10 cellular contexts compared by ENCODE assay signal in genomic region chr18:34710430-34711386, GRCh38. TPM values are rescaled to one million over a fixed set of nuclear protein-coding genes. Genes with fewer than 3 reads are reported as not detected.
DNase-seq lines count a peak whose midpoint lies in the region; ATAC-seq, FAIRE-seq and TF ChIP-seq lines count a peak whose summit lies in the region.
"Had no signal": no experiment of that assay in that cellular context is flagged by ENCODE, and none has a peak within 500 bp of the region (broad histone marks: within the 10 kb centered on the region; RNA-seq: fewer than 3 reads in every experiment).

No MANE protein-coding gene starts in this region.

- H3K4me3 ChIP-seq in A673 (ENCODE audit: low read depth, low read length, poor library complexity, severe bottlenecking) (peak overlapping the region; percentile 44), cardiac fibroblast (replicated peaks in 1 of 2; ENCODE audit: low read depth in 2 of 2, low read length in 2 of 2) (peak overlapping the region; percentile 42 to 48), mesodermal cell (ENCODE audit: extremely low read depth, insufficient read depth, low read length, poor library complexity, severe bottlenecking) (peak overlapping the region; percentile 18)

- POLR2A ChIA-PET in A673 (lab: Charles Lee; ENCODE audit: low non-redundant PET), result interaction anchor here (0.6 kb wide), 1 partner anchor 322 kb away, joined by 13 read pairs; no protein-coding TSS in a partner anchor

- H3K36me3 ChIP-seq in A673 (ENCODE audit: insufficient read depth, low read length, poor library complexity, severe bottlenecking) (no peaks in the 10 kb centered on the region), mesodermal cell (ENCODE audit: control insufficient read depth, insufficient read depth, low read length) (no peaks in the 10 kb centered on the region)

- FAIRE-seq in urothelium cell line (lab: Jason Lieb, UNC), result no peak

- H3K9me3 ChIP-seq in A673 (ENCODE audit: low read depth, low read length, poor library complexity, severe bottlenecking), result no peaks in the 10 kb centered on the region
- H3K9me3 ChIP-seq in mesodermal cell (ENCODE audit: control insufficient read depth, low read length), result no peaks in the 10 kb centered on the region

- intact Hi-C loops in A673 (cut with micrococcal nuclease; ENCODE audit: unreplicated experiment), result no loop called here

- in situ Hi-C loops in GM13976 (cut with MboI; ENCODE audit: low sequenced_read_pairs, unreplicated experiment), result no loop called here

- CTCF ChIA-PET in A673 (lab: Charles Lee), result interaction anchor here (0.5 to 1.6 kb wide), 2 partner anchors 49 to 54 kb away, joined by 6 to 9 read pairs; no protein-coding TSS in a partner anchor

- no peak for TF ChIP-seq CTCF in A673 (conservative IDR thresholded peaks at IDR 0.05; ENCODE audit: low read depth, low read length)
- TF ChIP-seq CTCF in cardiac fibroblast (IDR thresholded peaks at IDR 0.05; ENCODE audit: low read depth, low read length), result no peak
- TF ChIP-seq CTCF in GM13976 (IDR thresholded peaks at IDR 0.05; ENCODE audit: borderline replicate concordance, control extremely low read depth, extremely low read depth, insufficient read depth, missing control alignments), result no peak

- H3K4me1 ChIP-seq in A673 (ENCODE audit: insufficient read depth, low read length, poor library complexity, severe bottlenecking) (peaks cover 50% of the 10 kb centered on the region), mesodermal cell (ENCODE audit: control insufficient read depth, insufficient read depth, low read length, poor library complexity, severe bottlenecking) (peaks cover 32% of the 10 kb centered on the region)

- peak overlapping the region; percentile 35 for H3K27ac ChIP-seq in A673 (ENCODE audit: low read depth, low read length, poor library complexity, severe bottlenecking)
- H3K27ac ChIP-seq in mesodermal cell (ENCODE audit: low read depth, low read length, severe bottlenecking), result peak overlapping the region; percentile 82

- TSS peak; percentile 60 for BruUV-seq in A673 (replicated peaks; lab: Mats Ljungman, UMichigan)

- ATAC-seq in HG03135 (IDR thresholded peaks at IDR 0.05; ENCODE audit: unreplicated experiment), result no peak

- DNase-seq in A673 (ENCODE audit: low spot score) (peak; percentile 66), NCI-H1436 treated with DMSO at 0.1 percent for 48 hours (lab: John Stamatoyannopoulos, UW) (peak; percentile 29), cardiac fibroblast (ENCODE audit: low read depth in 2 of 2) (peak; percentile 74 to 78), AG08395 (ENCODE audit: low spot score) (no peak), urothelium cell line (ENCODE audit: low spot score) (no peak), GM13976 (ENCODE audit: low spot score) (no peak)
- DNase-seq: activated CD4-positive, alpha-beta T cell treated with anti-CD3 and anti-CD28 coated beads for 4 hours; CD8-positive, alpha-beta memory T cell had no signal

- H3K27me3 ChIP-seq in A673 (replicated peaks; ENCODE audit: insufficient read depth, low read depth, low read length, poor library complexity), result no peaks in the 10 kb centered on the region

- WGBS in mesodermal cell (ENCODE audit: insufficient coverage in 2 of 2), 2 experiments, result 70% methylated on average over 2 of the region's 11 CpGs; no CpG with 5 or more reads in 1 of the 2 experiments

RNA-seq across cellular contexts. Expression of gene DTNA, which starts 0.6 kb away (rescaled TPM):
- total RNA-seq in A673 (2021), result 18.6 and 20.0 TPM in 2 replicates
- polyA plus RNA-seq in mesodermal cell (2013, experiment 1 of 2), result 19.6 TPM
- polyA plus RNA-seq in mesodermal cell (2013, experiment 2 of 2), result 12.4 TPM
- total RNA-seq: CD8-positive, alpha-beta memory T cell had no signal
- polyA plus RNA-seq: CD8-positive, alpha-beta memory T cell had no signal

Comparison
In these comparisons a context has a peak if more than half of its experiments do, and no peak if none do; other contexts are left out.
1. DNase-seq: peak in A673 (single experiment), NCI-H1436 treated with DMSO at 0.1 percent for 48 hours (single experiment) and cardiac fibroblast (2 of 2); none in AG08395 (single experiment), urothelium cell line (single experiment) and GM13976 (single experiment).
2. Peak in every context shown above with its lines, with median percentiles within 50 percentile points of each other: H3K4me3 ChIP-seq.